ENCODE assay signal across 1 cellular context in genomic region chr1:150268706-150269403, GRCh38.
TF ChIP-seq lines count a peak whose summit lies in the region.

TSS of gene APH1A (minus strand) at chr1:150269016. CDS start at chr1:150268810, 206 bp downstream.

TF ChIP-seq in GM12878, 131 proteins besides CTCF, POLR2A, EP300 and RAD21 (continued from another document):
- TF ChIP-seq CEBPZ (IDR thresholded peaks at IDR 0.05; ENCODE audit: low read depth, low read length) (no peak), CHD1 (IDR thresholded peaks at IDR 0.05; ENCODE audit: low read depth, low read length) (no peak), NFIC (IDR thresholded peaks at IDR 0.05; ENCODE audit: low read depth, low read length) (peak; percentile 8; the same call in 1 of the 2 replicates), TBL1XR1 (IDR thresholded peaks at IDR 0.05; ENCODE audit: low read depth, low read length) (no peak), FOS (IDR thresholded peaks at IDR 0.05; ENCODE audit: borderline replicate concordance, extremely low read depth, insufficient read length) (no peak), RELA (IDR thresholded peaks at IDR 0.05; ENCODE audit: borderline replicate concordance, partially characterized antibody) (peak; percentile 5), NKRF (conservative IDR thresholded peaks at IDR 0.05) (peak; percentile 60), ZNF592 (IDR thresholded peaks at IDR 0.05) (no peak), ZSCAN29 (IDR thresholded peaks at IDR 0.05) (no peak), SIN3A (IDR thresholded peaks at IDR 0.05; ENCODE audit: low read depth, low read length) (peak; percentile 24; the same call in 1 of the 2 replicates), HDAC6 (IDR thresholded peaks at IDR 0.05; ENCODE audit: unreplicated experiment) (no peak), SPI1 (IDR thresholded peaks at IDR 0.05; ENCODE audit: borderline replicate concordance, insufficient read depth, low read depth, low read length) (peak; percentile 79), POLR2AphosphoS2 (IDR thresholded peaks at IDR 0.05; ENCODE audit: low read depth, low read length) (no peak), MEF2A (IDR thresholded peaks at IDR 0.05; ENCODE audit: insufficient read depth, low read depth, low read length) (no peak), ETV6 (conservative IDR thresholded peaks at IDR 0.05 in 1 of 2, IDR thresholded peaks at IDR 0.05 in 1 of 2; ENCODE audit: borderline replicate concordance in 1 of 2, low read depth in 1 of 2) (no peak), KDM1A (IDR thresholded peaks at IDR 0.05; ENCODE audit: borderline replicate concordance) (no peak), TARDBP (IDR thresholded peaks at IDR 0.05; ENCODE audit: borderline replicate concordance) (no peak; the same call in none of the 2 replicates), MYB (IDR thresholded peaks at IDR 0.05; ENCODE audit: borderline replicate concordance, low read depth, low read length) (no peak), CEBPB (IDR thresholded peaks at IDR 0.05; ENCODE audit: borderline replicate concordance in 1 of 2, low read depth in 2 of 2, low read length in 2 of 2) (no peak), STAT3 (IDR thresholded peaks at IDR 0.05; ENCODE audit: low read depth, low read length) (no peak), RCOR1 (conservative IDR thresholded peaks at IDR 0.05; ENCODE audit: low read depth, low read length) (no peak), SMAD1 (IDR thresholded peaks at IDR 0.05; ENCODE audit: low read depth, partially characterized antibody) (no peak), ZZZ3 (IDR thresholded peaks at IDR 0.05; ENCODE audit: control insufficient read depth, insufficient read length, low read depth) (no peak), RELB (IDR thresholded peaks at IDR 0.05; ENCODE audit: low read depth) (0 out of 2 replicates have a peak, but pooled peaks have one; percentile 40), NR2F1 (conservative IDR thresholded peaks at IDR 0.05) (0 out of 2 replicates have a peak, but pooled peaks have one; percentile 45), ZNF384 (IDR thresholded peaks at IDR 0.05; ENCODE audit: borderline replicate concordance, low read depth, low read length) (no peak), ELK1 (IDR thresholded peaks at IDR 0.05; ENCODE audit: low read depth, low read length) (peak; percentile 80), FOXM1 (IDR thresholded peaks at IDR 0.05; ENCODE audit: low read depth, low read length) (no peak), CBX5 (IDR thresholded peaks at IDR 0.05; ENCODE audit: low read depth) (no peak), SREBF2 (IDR thresholded peaks at IDR 0.05; ENCODE audit: low read length) (no peak), SMC3 (IDR thresholded peaks at IDR 0.05; ENCODE audit: borderline replicate concordance, low read length) (no peak), NBN (IDR thresholded peaks at IDR 0.05) (peak; percentile 86), EED (IDR thresholded peaks at IDR 0.05; ENCODE audit: low read depth) (peak; percentile 22; the same call in 1 of the 2 replicates), PBX3 (IDR thresholded peaks at IDR 0.05; ENCODE audit: insufficient replicate concordance, low read depth, low read length) (no peak)
- TF ChIP-seq, protein P1, sequence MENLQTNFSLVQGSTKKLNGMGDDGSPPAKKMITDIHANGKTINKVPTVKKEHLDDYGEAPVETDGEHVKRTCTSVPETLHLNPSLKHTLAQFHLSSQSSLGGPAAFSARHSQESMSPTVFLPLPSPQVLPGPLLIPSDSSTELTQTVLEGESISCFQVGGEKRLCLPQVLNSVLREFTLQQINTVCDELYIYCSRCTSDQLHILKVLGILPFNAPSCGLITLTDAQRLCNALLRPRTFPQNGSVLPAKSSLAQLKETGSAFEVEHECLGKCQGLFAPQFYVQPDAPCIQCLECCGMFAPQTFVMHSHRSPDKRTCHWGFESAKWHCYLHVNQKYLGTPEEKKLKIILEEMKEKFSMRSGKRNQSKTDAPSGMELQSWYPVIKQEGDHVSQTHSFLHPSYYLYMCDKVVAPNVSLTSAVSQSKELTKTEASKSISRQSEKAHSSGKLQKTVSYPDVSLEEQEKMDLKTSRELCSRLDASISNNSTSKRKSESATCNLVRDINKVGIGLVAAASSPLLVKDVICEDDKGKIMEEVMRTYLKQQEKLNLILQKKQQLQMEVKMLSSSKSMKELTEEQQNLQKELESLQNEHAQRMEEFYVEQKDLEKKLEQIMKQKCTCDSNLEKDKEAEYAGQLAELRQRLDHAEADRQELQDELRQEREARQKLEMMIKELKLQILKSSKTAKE (IDR thresholded peaks at IDR 0.05; ENCODE audit: low read depth, poor library complexity, severe bottlenecking) = no peak
- TF ChIP-seq, protein P2, sequence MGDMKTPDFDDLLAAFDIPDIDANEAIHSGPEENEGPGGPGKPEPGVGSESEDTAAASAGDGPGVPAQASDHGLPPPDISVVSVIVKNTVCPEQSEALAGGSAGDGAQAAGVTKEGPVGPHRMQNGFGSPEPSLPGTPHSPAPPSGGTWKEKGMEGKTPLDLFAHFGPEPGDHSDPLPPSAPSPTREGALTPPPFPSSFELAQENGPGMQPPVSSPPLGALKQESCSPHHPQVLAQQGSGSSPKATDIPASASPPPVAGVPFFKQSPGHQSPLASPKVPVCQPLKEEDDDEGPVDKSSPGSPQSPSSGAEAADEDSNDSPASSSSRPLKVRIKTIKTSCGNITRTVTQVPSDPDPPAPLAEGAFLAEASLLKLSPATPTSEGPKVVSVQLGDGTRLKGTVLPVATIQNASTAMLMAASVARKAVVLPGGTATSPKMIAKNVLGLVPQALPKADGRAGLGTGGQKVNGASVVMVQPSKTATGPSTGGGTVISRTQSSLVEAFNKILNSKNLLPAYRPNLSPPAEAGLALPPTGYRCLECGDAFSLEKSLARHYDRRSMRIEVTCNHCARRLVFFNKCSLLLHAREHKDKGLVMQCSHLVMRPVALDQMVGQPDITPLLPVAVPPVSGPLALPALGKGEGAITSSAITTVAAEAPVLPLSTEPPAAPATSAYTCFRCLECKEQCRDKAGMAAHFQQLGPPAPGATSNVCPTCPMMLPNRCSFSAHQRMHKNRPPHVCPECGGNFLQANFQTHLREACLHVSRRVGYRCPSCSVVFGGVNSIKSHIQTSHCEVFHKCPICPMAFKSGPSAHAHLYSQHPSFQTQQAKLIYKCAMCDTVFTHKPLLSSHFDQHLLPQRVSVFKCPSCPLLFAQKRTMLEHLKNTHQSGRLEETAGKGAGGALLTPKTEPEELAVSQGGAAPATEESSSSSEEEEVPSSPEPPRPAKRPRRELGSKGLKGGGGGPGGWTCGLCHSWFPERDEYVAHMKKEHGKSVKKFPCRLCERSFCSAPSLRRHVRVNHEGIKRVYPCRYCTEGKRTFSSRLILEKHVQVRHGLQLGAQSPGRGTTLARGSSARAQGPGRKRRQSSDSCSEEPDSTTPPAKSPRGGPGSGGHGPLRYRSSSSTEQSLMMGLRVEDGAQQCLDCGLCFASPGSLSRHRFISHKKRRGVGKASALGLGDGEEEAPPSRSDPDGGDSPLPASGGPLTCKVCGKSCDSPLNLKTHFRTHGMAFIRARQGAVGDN (IDR thresholded peaks at IDR 0.05) = peak; percentile 49
